14 cellular contexts compared by ENCODE assay signal in the genomic region with DNA sequence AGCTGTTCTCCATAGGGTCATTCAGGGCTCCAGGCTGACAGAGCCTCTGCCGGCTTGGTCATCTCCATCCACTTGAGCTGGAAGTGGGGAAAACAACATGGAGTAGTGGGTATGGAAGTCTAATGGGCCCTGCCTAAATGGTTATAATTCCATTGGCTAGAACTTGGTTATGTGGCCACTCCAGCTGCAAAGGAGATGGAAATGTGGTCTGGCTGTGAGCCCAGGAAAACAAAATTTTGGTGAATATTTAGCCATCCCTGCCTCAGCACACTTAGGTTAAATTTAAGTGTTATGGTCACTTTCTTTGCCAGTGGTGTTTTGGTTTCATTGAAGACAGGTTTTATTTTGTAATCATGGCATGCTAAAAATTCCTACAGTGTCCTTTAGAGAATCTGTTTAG.
DNase-seq lines count a peak whose midpoint lies in the region; ATAC-seq, FAIRE-seq and TF ChIP-seq lines count a peak whose summit lies in the region.
"Had no signal": no experiment of that assay in that cellular context is flagged by ENCODE, and none has a peak within 500 bp of the region (broad histone marks: within the 10 kb centered on the region; RNA-seq: fewer than 3 reads in every experiment).

No MANE protein-coding gene starts in this region.

- CTCF ChIA-PET in MCF 10A (lab: Yijun Ruan, JAX) (interaction anchor here (0.6 to 2.1 kb wide), 4 partner anchors 12 to 108 kb away, joined by 3 to 10 read pairs (median 4); no protein-coding TSS in a partner anchor), mammary epithelial cell (lab: Charles Lee; ENCODE audit: low non-redundant PET) (interaction anchor here (0.5 kb wide), 1 partner anchor 1072 kb away, joined by 8 read pairs; no protein-coding TSS in a partner anchor)

- H4K20me1 ChIP-seq in mammary epithelial cell (ENCODE audit: insufficient read depth, low read length): no peaks in the 10 kb centered on the region
- peaks cover 22% of the 10 kb centered on the region for H4K20me1 ChIP-seq in astrocyte (ENCODE audit: insufficient read depth, low read length)

- no peak for TF ChIP-seq CTCF in MCF 10A (IDR thresholded peaks at IDR 0.05; ENCODE audit: unreplicated experiment)
- TF ChIP-seq CTCF in mammary epithelial cell (conservative IDR thresholded peaks at IDR 0.05 in 1 of 2, IDR thresholded peaks at IDR 0.05 in 1 of 2; ENCODE audit: extremely low read depth in 1 of 2, insufficient read depth in 1 of 2, low read depth in 1 of 2, low read length in 2 of 2): no peak
- TF ChIP-seq CTCF in astrocyte (IDR thresholded peaks at IDR 0.05; ENCODE audit: insufficient read depth, low read depth, low read length): no peak
- no peak for TF ChIP-seq CTCF in tibial artery (IDR thresholded peaks at IDR 0.05)

- H3K4me1 ChIP-seq in mammary epithelial cell (ENCODE audit: insufficient read depth, low read length) (no peaks in the 10 kb centered on the region), astrocyte (ENCODE audit: insufficient read depth, low read length) (peaks cover 4% of the 10 kb centered on the region), tibial artery (peaks cover 0 to 91% (median 65%) of the 10 kb centered on the region in 4 donors)
- H3K4me1 ChIP-seq: BE2C had no signal

- H3K27me3 ChIP-seq in mammary epithelial cell (ENCODE audit: insufficient read depth, low read length): no peaks in the 10 kb centered on the region
- no peaks in the 10 kb centered on the region for H3K27me3 ChIP-seq in astrocyte (ENCODE audit: insufficient read depth, low read length)
- H3K27me3 ChIP-seq in tibial artery: no peaks in the 10 kb centered on the region
- H3K27me3 ChIP-seq: BE2C, hepatocyte had no signal

- intact Hi-C loops in MCF 10A (cut with micrococcal nuclease) (no loop called here), mammary epithelial cell (cut with micrococcal nuclease) (no loop called here), tibial artery (cut with DNase I; ENCODE audit: low total_unique reads) (loop anchor here (10.0 kb wide), 1 partner anchor 113 kb away; a partner anchor contains a TSS)

- WGBS in mammary epithelial cell (ENCODE audit: low coverage, missing lambda C conversion rate): 92% methylated on average over 1 of the region's 1 CpG

- H3K9me3 Mint-ChIP-seq in MCF 10A (ENCODE audit: unreplicated experiment) (no peaks in the 10 kb centered on the region), astrocyte (ENCODE audit: unreplicated experiment) (no peaks in the 10 kb centered on the region)
- H3K9me3 Mint-ChIP-seq: central memory CD8-positive, alpha-beta T cell; naive B cell had no signal

- H3K9ac ChIP-seq in mammary epithelial cell (ENCODE audit: insufficient read depth, low read length): no peak overlapping the region
- no peak overlapping the region for H3K9ac ChIP-seq in astrocyte (ENCODE audit: low read length)

- DNase-seq in MCF 10A (ENCODE audit: unreplicated experiment): peak; percentile 18
- DNase-seq in mammary epithelial cell: no peak
- DNase-seq in astrocyte (ENCODE audit: low read depth): peak; percentile 73
- DNase-seq in iris pigment epithelial cell (ENCODE audit: low read depth): peak; percentile 55
- DNase-seq in tibial artery: no peak
- no peak for DNase-seq in amniotic stem cell (lab: John Stamatoyannopoulos, UW)
- DNase-seq: BE2C; naive B cell; NCI-H1417; stimulated activated CD4-positive, alpha-beta T cell treated with anti-CD3 and anti-CD28 coated beads, Interleukin-4, amount 100 ng/mL, for 4 hours had no signal

- POLR2A ChIA-PET in MCF 10A (lab: Yijun Ruan, JAX): interaction anchor here (0.7 kb wide), 1 partner anchor 11 kb away, joined by 5 read pairs; no protein-coding TSS in a partner anchor

- no peak for FAIRE-seq in astrocyte (lab: Jason Lieb, UNC)

- H3K4me1 Mint-ChIP-seq in MCF 10A (ENCODE audit: insufficient read depth, unreplicated experiment) (peaks cover 15% of the 10 kb centered on the region), astrocyte (ENCODE audit: low read depth, unreplicated experiment) (peaks cover 16% of the 10 kb centered on the region)

- H3K4me3 Mint-ChIP-seq in MCF 10A (ENCODE audit: unreplicated experiment) (no peak overlapping the region), astrocyte (ENCODE audit: unreplicated experiment) (no peak overlapping the region)
- H3K4me3 Mint-ChIP-seq: central memory CD8-positive, alpha-beta T cell; naive B cell had no signal

- H3K4me3 ChIP-seq in mammary epithelial cell (replicated peaks in 1 of 3; ENCODE audit: insufficient read depth in 1 of 3, low read depth in 2 of 3, low read length in 3 of 3): no peak overlapping the region
- no peak overlapping the region for H3K4me3 ChIP-seq in astrocyte (ENCODE audit: insufficient read depth, low read depth, low read length)
- H3K4me3 ChIP-seq in tibial artery: no peak overlapping the region
- H3K4me3 ChIP-seq: hepatocyte had no signal

- H3K79me2 ChIP-seq in mammary epithelial cell (ENCODE audit: insufficient read depth, low read length) (no peaks in the 10 kb centered on the region), astrocyte (ENCODE audit: insufficient read depth, low read length) (no peaks in the 10 kb centered on the region)
- H3K79me2 ChIP-seq: hepatocyte had no signal

- H3K27ac ChIP-seq in mammary epithelial cell (ENCODE audit: insufficient read depth, low read depth, low read length) (no peak overlapping the region), astrocyte (ENCODE audit: low read depth, low read length) (no peak overlapping the region), tibial artery (peak overlapping the region; percentile 85 to 87)
- H3K27ac ChIP-seq: hepatocyte had no signal

- H3K4me2 ChIP-seq in mammary epithelial cell (ENCODE audit: insufficient read depth, low read depth, low read length) (no peak overlapping the region), astrocyte (ENCODE audit: low read length) (no peak overlapping the region)
- H3K4me2 ChIP-seq: hepatocyte had no signal

- BruUV-seq in MCF 10A (replicated peaks; lab: Mats Ljungman, UMichigan): no TSS peak
- no TSS peak for BruUV-seq in mammary epithelial cell (replicated peaks; lab: Mats Ljungman, UMichigan)

- H2AFZ ChIP-seq in mammary epithelial cell (ENCODE audit: low read depth, low read length) (no peak overlapping the region), astrocyte (ENCODE audit: low read depth, low read length) (no peak overlapping the region)
- H2AFZ ChIP-seq: hepatocyte had no signal

- H3K27ac Mint-ChIP-seq in MCF 10A (ENCODE audit: low read depth, unreplicated experiment) (no peak overlapping the region), astrocyte (ENCODE audit: unreplicated experiment) (no peak overlapping the region)

- in situ Hi-C loops in mammary epithelial cell (cut with MboI; ENCODE audit: low sequenced_read_pairs in 2 of 2): no loop called here

- ATAC-seq in HG03432 (IDR thresholded peaks at IDR 0.05; ENCODE audit: unreplicated experiment) (no peak), HG03460 (IDR thresholded peaks at IDR 0.05; ENCODE audit: unreplicated experiment) (no peak)

- dilution Hi-C loops in mammary epithelial cell (cut with HindIII; ENCODE audit: low sequenced_read_pairs): no loop called here

- H3K36me3 Mint-ChIP-seq in MCF 10A (ENCODE audit: insufficient read depth, unreplicated experiment) (peaks cover 24% of the 10 kb centered on the region), astrocyte (ENCODE audit: low read depth, unreplicated experiment) (peaks cover 21% of the 10 kb centered on the region)

- H3K36me3 ChIP-seq in mammary epithelial cell (ENCODE audit: insufficient read depth, low read length) (no peaks in the 10 kb centered on the region), astrocyte (ENCODE audit: insufficient read depth, low read length) (peaks cover 5% of the 10 kb centered on the region), tibial artery (peaks cover 0 to 11% (median 7%) of the 10 kb centered on the region in 3 donors)
- H3K36me3 ChIP-seq: BE2C had no signal

- H3K27me3 Mint-ChIP-seq in MCF 10A (ENCODE audit: insufficient read depth, unreplicated experiment) (no peaks in the 10 kb centered on the region), astrocyte (ENCODE audit: low read depth, unreplicated experiment) (no peaks in the 10 kb centered on the region)
- H3K27me3 Mint-ChIP-seq: central memory CD8-positive, alpha-beta T cell; naive B cell had no signal

- H3K9me3 ChIP-seq in mammary epithelial cell (replicated peaks; ENCODE audit: insufficient read depth, low read length) (no peaks in the 10 kb centered on the region), astrocyte (ENCODE audit: insufficient read depth, low read depth, low read length) (no peaks in the 10 kb centered on the region), tibial artery (no peaks in the 10 kb centered on the region)
- H3K9me3 ChIP-seq: BE2C had no signal

Comparison
In these comparisons a context has a peak if more than half of its experiments do, and no peak if none do; other contexts are left out.
1. DNase-seq: peak in MCF 10A (single experiment), astrocyte (single experiment) and iris pigment epithelial cell (single experiment); none in mammary epithelial cell (single experiment), tibial artery (0 of 2) and amniotic stem cell (single experiment).
2. H3K27ac ChIP-seq: peak in tibial artery (2 of 2); none in mammary epithelial cell (single experiment) and astrocyte (single experiment).